8 cellular contexts compared by ENCODE assay signal in the genomic region with DNA sequence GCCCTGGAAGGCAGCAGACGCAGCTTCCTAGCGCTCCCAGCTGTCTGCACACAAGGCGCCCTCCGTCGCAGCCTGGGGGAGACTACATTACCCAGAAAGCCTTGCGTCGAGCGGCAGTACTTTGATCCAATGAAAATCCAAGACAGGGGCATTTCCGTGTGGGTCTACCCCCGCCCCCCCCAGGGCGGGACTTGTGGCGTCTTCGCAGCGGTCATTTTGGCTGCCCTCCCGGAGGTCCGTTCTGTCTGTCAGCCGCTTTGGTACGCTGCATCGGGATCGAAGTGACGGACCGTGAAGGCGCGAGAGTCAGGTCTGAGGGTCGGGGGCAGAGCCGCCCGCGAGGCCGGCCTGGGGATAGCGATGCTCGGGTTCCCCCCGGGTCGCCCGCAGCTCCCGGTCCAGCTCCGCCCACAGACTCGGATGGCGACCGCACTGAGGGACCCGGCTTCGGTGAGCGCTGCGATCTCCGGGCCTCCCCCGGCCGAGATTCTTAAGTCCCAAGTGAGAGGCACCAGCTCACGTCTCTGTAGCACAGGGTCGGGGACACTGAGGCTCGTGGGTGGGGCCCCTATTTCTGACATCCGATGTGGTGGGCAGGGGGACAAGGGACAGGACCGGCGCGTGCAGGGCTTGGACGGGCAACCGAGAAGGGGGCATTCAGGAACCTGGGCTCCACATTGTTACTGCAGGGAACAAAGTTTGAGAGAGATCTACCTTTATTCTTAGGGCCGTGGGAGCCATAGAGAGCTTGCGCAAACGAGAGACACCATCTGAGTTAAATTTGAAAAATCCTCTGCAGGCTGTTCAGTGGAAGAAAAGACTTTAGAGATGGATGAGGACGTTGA. TPM values are rescaled to one million over a fixed set of nuclear protein-coding genes. Genes with fewer than 3 reads are reported as not detected.
DNase-seq lines count a peak whose midpoint lies in the region; ATAC-seq and TF ChIP-seq lines count a peak whose summit lies in the region.

A gene (plus strand): TSS at position 182 of the 845 bp plus-strand sequence. CDS start 179 bp downstream, at position 361.

- H3K4me3 Mint-ChIP-seq in T-helper 1 cell treated with Interleukin-12 subunit alpha and Interleukin-12 subunit beta and Interleukin-4 antibody, amounts not matched to agents 30 μg/mL and 1 μg/mL, for 36 hours, result peak within 1 kb of the TSS; percentile 92
- peak within 1 kb of the TSS; percentile 95 for H3K4me3 Mint-ChIP-seq in progenitor cell of endocrine pancreas (ENCODE audit: low read depth)

- peak within 1 kb of the TSS; percentile 88 for H3K27ac Mint-ChIP-seq in T-helper 1 cell treated with Interleukin-12 subunit alpha and Interleukin-12 subunit beta and Interleukin-4 antibody, amounts not matched to agents 30 μg/mL and 1 μg/mL, for 36 hours
- H3K27ac Mint-ChIP-seq in progenitor cell of endocrine pancreas, result peak within 1 kb of the TSS; percentile 94

- peaks cover 16% of the 10 kb centered on the region for H3K4me1 Mint-ChIP-seq in T-helper 1 cell treated with Interleukin-12 subunit alpha and Interleukin-12 subunit beta and Interleukin-4 antibody, amounts not matched to agents 30 μg/mL and 1 μg/mL, for 36 hours (ENCODE audit: low read depth)
- H3K4me1 Mint-ChIP-seq in progenitor cell of endocrine pancreas (ENCODE audit: low read depth), result peaks cover 15% of the 10 kb centered on the region

- peaks cover 56% of the 10 kb centered on the region for H3K9me3 Mint-ChIP-seq in T-helper 1 cell treated with Interleukin-12 subunit alpha and Interleukin-12 subunit beta and Interleukin-4 antibody, amounts not matched to agents 30 μg/mL and 1 μg/mL, for 36 hours
- H3K9me3 Mint-ChIP-seq in progenitor cell of endocrine pancreas (ENCODE audit: low read depth), result peaks cover 34% of the 10 kb centered on the region

- peak; percentile 98 for ATAC-seq in HG02798 (IDR thresholded peaks at IDR 0.05; ENCODE audit: poor library complexity, unreplicated experiment)
- peak; percentile 100 for ATAC-seq in left ventricle myocardium superior

- DNase-seq in GM13976 (ENCODE audit: low spot score) (peak; percentile 95), NCI-H146 (lab: John Stamatoyannopoulos, UW) (peak; percentile 97), amygdala (lab: John Stamatoyannopoulos, UW) (peak; percentile 47 to 96 (median 86)), left ventricle myocardium superior (peak; percentile 96), progenitor cell of endocrine pancreas (ENCODE audit: low spot score, unreplicated experiment) (peak; percentile 82), ureter (ENCODE audit: low spot score) (peak; percentile 94)

- TF ChIP-seq CTCF in GM13976 (IDR thresholded peaks at IDR 0.05; ENCODE audit: borderline replicate concordance, control extremely low read depth, extremely low read depth, insufficient read depth, missing control alignments) (no peak), progenitor cell of endocrine pancreas (IDR thresholded peaks at IDR 0.05; ENCODE audit: unreplicated experiment) (no peak)

- intact Hi-C loops in left ventricle myocardium superior (cut with micrococcal nuclease), result no loop called here

- H3K27me3 Mint-ChIP-seq in T-helper 1 cell treated with Interleukin-12 subunit alpha and Interleukin-12 subunit beta and Interleukin-4 antibody, amounts not matched to agents 30 μg/mL and 1 μg/mL, for 36 hours (ENCODE audit: low read depth), result no peaks in the 10 kb centered on the region
- no peaks in the 10 kb centered on the region for H3K27me3 Mint-ChIP-seq in progenitor cell of endocrine pancreas

- in situ Hi-C loops in GM13976 (cut with MboI; ENCODE audit: low sequenced_read_pairs, unreplicated experiment), result no loop called here

- peaks cover 40% of the 10 kb centered on the region for H3K36me3 Mint-ChIP-seq in T-helper 1 cell treated with Interleukin-12 subunit alpha and Interleukin-12 subunit beta and Interleukin-4 antibody, amounts not matched to agents 30 μg/mL and 1 μg/mL, for 36 hours (ENCODE audit: low read depth)
- peaks cover 57% of the 10 kb centered on the region for H3K36me3 Mint-ChIP-seq in progenitor cell of endocrine pancreas (ENCODE audit: insufficient read depth)

RNA-seq across cellular contexts. Expression of the gene that starts here (rescaled TPM):
- total RNA-seq in left ventricle myocardium superior, result 11.1 TPM
- total RNA-seq in progenitor cell of endocrine pancreas, result 25.1 and 26.0 TPM in 2 replicates
- total RNA-seq in ureter, result 29.7 TPM

Comparison
In these comparisons a context has a peak if more than half of its experiments do, and no peak if none do; other contexts are left out.
1. Peak in every context shown above with its lines: DNase-seq and ATAC-seq.